ENCODE assay signal across 21 cellular contexts in the genomic region with DNA sequence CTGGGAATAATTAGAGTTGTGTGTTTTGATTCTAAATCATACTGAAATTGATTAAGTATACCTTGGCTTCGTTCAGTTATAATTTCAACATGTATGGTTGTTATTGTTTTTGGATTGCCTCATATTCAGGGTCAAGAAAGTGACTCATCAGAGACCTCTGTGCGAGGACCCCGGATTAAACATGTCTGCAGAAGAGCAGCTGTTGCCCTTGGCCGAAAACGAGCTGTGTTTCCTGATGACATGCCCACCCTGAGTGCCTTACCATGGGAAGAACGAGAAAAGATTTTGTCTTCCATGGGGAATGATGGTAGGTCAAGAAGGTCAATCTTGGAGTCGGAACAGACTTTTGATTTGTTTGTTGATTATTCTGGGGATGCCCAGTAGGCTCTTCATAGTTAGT. TPM values are rescaled to one million over a fixed set of nuclear protein-coding genes. Genes with fewer than 3 reads are reported as not detected.
A peak's percentile ranks its signal among the peaks of the same experiment; 100 is the strongest.
DNase-seq lines count a peak whose midpoint lies in the region; ATAC-seq and TF ChIP-seq lines count a peak whose summit lies in the region.
"Had no signal": no experiment of that assay in that cellular context is flagged by ENCODE, and none has a peak within 500 bp of the region (broad histone marks: within the 10 kb centered on the region; RNA-seq: fewer than 3 reads in every experiment).

No MANE protein-coding gene starts in this region.

- POLR2A ChIA-PET in CD4-positive, alpha-beta memory T cell (lab: Charles Lee; ENCODE audit: partially characterized antibody): interaction anchor here (1.2 to 1.3 kb wide), 2 partner anchors 29 to 40 kb away, joined by 3 to 4 read pairs; a partner anchor contains a TSS

- intact Hi-C loops in CD4-positive, alpha-beta memory T cell (cut with micrococcal nuclease): no loop called here
- intact Hi-C loops in activated T-helper 2 cell treated with anti-CD3 and anti-CD28 coated beads, Interferon-gamma antibody, Interleukin-2, Interleukin-4, amounts not matched to agents 10 μg/mL and 5 μg/mL and 100 μg/mL, durations not matched to agents 14 hours and 24 hours and 36 hours (cut with micrococcal nuclease): no loop called here

- no peaks in the 10 kb centered on the region for H3K4me1 ChIP-seq in CD4-positive, alpha-beta memory T cell (ENCODE audit: insufficient read depth, low read length)
- H3K4me1 ChIP-seq in BE2C: no peaks in the 10 kb centered on the region
- H3K4me1 ChIP-seq: BLaER1, prostate gland, testis had no signal

- H3K27ac Mint-ChIP-seq in CD4-positive, alpha-beta memory T cell: peak overlapping the region in 5 of 7 donors; percentile 0 to 79 (median 66)
- H3K27ac Mint-ChIP-seq in activated naive CD8-positive, alpha-beta T cell treated with anti-CD3 and anti-CD28 coated beads for 36 hours: peak overlapping the region; percentile 40
- H3K27ac Mint-ChIP-seq in memory B cell: peak overlapping the region; percentile 33
- no peak overlapping the region for H3K27ac Mint-ChIP-seq in activated T-helper 2 cell treated with anti-CD3 and anti-CD28 coated beads, Interferon-gamma antibody, Interleukin-2, Interleukin-4, amounts not matched to agents 10 μg/mL and 5 μg/mL and 100 μg/mL, durations not matched to agents 14 hours and 24 hours and 36 hours

- no peaks in the 10 kb centered on the region for H3K27me3 ChIP-seq in CD4-positive, alpha-beta memory T cell (ENCODE audit: insufficient read depth, low read length)
- H3K27me3 ChIP-seq in BE2C: no peaks in the 10 kb centered on the region
- H3K27me3 ChIP-seq: BLaER1, testis had no signal

- H3K36me3 ChIP-seq in CD4-positive, alpha-beta memory T cell (ENCODE audit: insufficient read depth, low read length): peaks cover 75% of the 10 kb centered on the region
- peaks cover 86% of the 10 kb centered on the region for H3K36me3 ChIP-seq in BE2C
- H3K36me3 ChIP-seq: prostate gland had no signal

- H3K4me1 Mint-ChIP-seq in CD4-positive, alpha-beta memory T cell: peaks cover 10 to 19% (median 14%) of the 10 kb centered on the region in 4 donors
- H3K4me1 Mint-ChIP-seq in activated naive CD8-positive, alpha-beta T cell treated with anti-CD3 and anti-CD28 coated beads for 36 hours: no peaks in the 10 kb centered on the region
- peaks cover 6% of the 10 kb centered on the region for H3K4me1 Mint-ChIP-seq in memory B cell
- H3K4me1 Mint-ChIP-seq in activated T-helper 2 cell treated with anti-CD3 and anti-CD28 coated beads, Interferon-gamma antibody, Interleukin-2, Interleukin-4, amounts not matched to agents 10 μg/mL and 5 μg/mL and 100 μg/mL, durations not matched to agents 14 hours and 24 hours and 36 hours (ENCODE audit: low read depth): peaks cover 2% of the 10 kb centered on the region

- H3K27ac ChIP-seq in CD4-positive, alpha-beta memory T cell (ENCODE audit: low read depth, low read length): no peak overlapping the region
- H3K27ac ChIP-seq: BLaER1, prostate gland, testis had no signal

- no peak for DNase-seq in CD4-positive, alpha-beta memory T cell
- peak; percentile 2 for DNase-seq in GM12864 (ENCODE audit: low read depth)
- DNase-seq in activated naive CD8-positive, alpha-beta T cell treated with anti-CD3 and anti-CD28 coated beads for 36 hours: no peak
- DNase-seq in memory B cell (ENCODE audit: low spot score in 2 of 2): no peak
- no peak for DNase-seq in BE2C
- no peak for DNase-seq in activated T-helper 2 cell treated with anti-CD3 and anti-CD28 coated beads, Interferon-gamma antibody, Interleukin-2, Interleukin-4, amounts not matched to agents 10 μg/mL and 5 μg/mL and 100 μg/mL, durations not matched to agents 14 hours and 24 hours and 36 hours (ENCODE audit: low spot score)
- DNase-seq: activated CD4-positive, CD25-positive, alpha-beta regulatory T cell treated with anti-CD3 and anti-CD28 coated beads, Interleukin-2, amount 50 U/mL, for 72 hours; central memory CD4-positive, alpha-beta T cell; DMS153; effector CD4-positive, alpha-beta T cell; NCI-H526 treated with DMSO at 0.1 percent for 48 hours; PC-3; stimulated activated CD4-positive, alpha-beta T cell treated with anti-CD3 and anti-CD28 coated beads, Interleukin-4, amount 100 ng/mL, for 4 hours; T-helper 9 cell; testis had no signal

- no peak overlapping the region for H3K4me3 Mint-ChIP-seq in CD4-positive, alpha-beta memory T cell
- H3K4me3 Mint-ChIP-seq in activated naive CD8-positive, alpha-beta T cell treated with anti-CD3 and anti-CD28 coated beads for 36 hours: no peak overlapping the region
- H3K4me3 Mint-ChIP-seq in memory B cell: no peak overlapping the region
- H3K4me3 Mint-ChIP-seq in activated T-helper 2 cell treated with anti-CD3 and anti-CD28 coated beads, Interferon-gamma antibody, Interleukin-2, Interleukin-4, amounts not matched to agents 10 μg/mL and 5 μg/mL and 100 μg/mL, durations not matched to agents 14 hours and 24 hours and 36 hours (ENCODE audit: low read depth): no peak overlapping the region

- H3K9me3 Mint-ChIP-seq in CD4-positive, alpha-beta memory T cell: no peaks in the 10 kb centered on the region
- H3K9me3 Mint-ChIP-seq in activated naive CD8-positive, alpha-beta T cell treated with anti-CD3 and anti-CD28 coated beads for 36 hours: no peaks in the 10 kb centered on the region
- peaks cover 2% of the 10 kb centered on the region for H3K9me3 Mint-ChIP-seq in memory B cell
- H3K9me3 Mint-ChIP-seq in activated T-helper 2 cell treated with anti-CD3 and anti-CD28 coated beads, Interferon-gamma antibody, Interleukin-2, Interleukin-4, amounts not matched to agents 10 μg/mL and 5 μg/mL and 100 μg/mL, durations not matched to agents 14 hours and 24 hours and 36 hours: no peaks in the 10 kb centered on the region

- no peaks in the 10 kb centered on the region for H3K27me3 Mint-ChIP-seq in CD4-positive, alpha-beta memory T cell
- no peaks in the 10 kb centered on the region for H3K27me3 Mint-ChIP-seq in activated naive CD8-positive, alpha-beta T cell treated with anti-CD3 and anti-CD28 coated beads for 36 hours
- H3K27me3 Mint-ChIP-seq in memory B cell: no peaks in the 10 kb centered on the region
- H3K27me3 Mint-ChIP-seq in activated T-helper 2 cell treated with anti-CD3 and anti-CD28 coated beads, Interferon-gamma antibody, Interleukin-2, Interleukin-4, amounts not matched to agents 10 μg/mL and 5 μg/mL and 100 μg/mL, durations not matched to agents 14 hours and 24 hours and 36 hours (ENCODE audit: low read depth): no peaks in the 10 kb centered on the region

- no peaks in the 10 kb centered on the region for H3K9me3 ChIP-seq in CD4-positive, alpha-beta memory T cell (ENCODE audit: control insufficient read depth in 1 of 2, low read length in 2 of 2)
- no peaks in the 10 kb centered on the region for H3K9me3 ChIP-seq in BE2C
- H3K9me3 ChIP-seq: BLaER1, prostate gland, testis had no signal

- no peak overlapping the region for H3K4me3 ChIP-seq in CD4-positive, alpha-beta memory T cell (ENCODE audit: low read length in 2 of 2)
- no peak overlapping the region for H3K4me3 ChIP-seq in GM12864 (ENCODE audit: low read depth, low read length)
- H3K4me3 ChIP-seq in BE2C (ENCODE audit: low read depth, low read length): no peak overlapping the region
- H3K4me3 ChIP-seq: BLaER1, lung, prostate gland, smooth muscle cell, testis had no signal

- ATAC-seq in memory B cell (ENCODE audit: low read depth) (no peak), GM18870 (IDR thresholded peaks at IDR 0.05; ENCODE audit: unreplicated experiment) (no peak)
- ATAC-seq: PC-3 had no signal

- TF ChIP-seq CTCF in GM12864 (IDR thresholded peaks at IDR 0.05; ENCODE audit: low read depth, low read length, missing control alignments) (no peak), BE2C (IDR thresholded peaks at IDR 0.05; ENCODE audit: low read depth, low read length) (no peak)

- H3K36me3 Mint-ChIP-seq in CD4-positive, alpha-beta memory T cell: peaks cover 64 to 78% of the 10 kb centered on the region in 2 donors
- H3K36me3 Mint-ChIP-seq in activated naive CD8-positive, alpha-beta T cell treated with anti-CD3 and anti-CD28 coated beads for 36 hours: peaks cover 38% of the 10 kb centered on the region
- H3K36me3 Mint-ChIP-seq in memory B cell: peaks cover 44% of the 10 kb centered on the region
- H3K36me3 Mint-ChIP-seq in activated T-helper 2 cell treated with anti-CD3 and anti-CD28 coated beads, Interferon-gamma antibody, Interleukin-2, Interleukin-4, amounts not matched to agents 10 μg/mL and 5 μg/mL and 100 μg/mL, durations not matched to agents 14 hours and 24 hours and 36 hours (ENCODE audit: low read depth): peaks cover 77% of the 10 kb centered on the region

- CTCF ChIA-PET in CD4-positive, alpha-beta memory T cell (lab: Charles Lee; ENCODE audit: partially characterized antibody): interaction anchor here (1.0 to 1.3 kb wide), 4 partner anchors 12 to 278 kb away, joined by 3 to 4 read pairs (median 4); no protein-coding TSS in a partner anchor

RNA-seq across cellular contexts. Expression of a gene that starts 40.4 kb away (rescaled TPM):
- 100 to 1,000 TPM; 185 to 202 TPM for total RNA-seq in CD4-positive, alpha-beta memory T cell
- 10 to 100 TPM in 1 of 2 donors, 1 to 10 TPM in 1; 4.6 to 51.9 TPM for polyA plus RNA-seq in CD4-positive, alpha-beta memory T cell
- 10 to 100 TPM; 55.8 to 58.9 TPM for total RNA-seq in activated naive CD8-positive, alpha-beta T cell treated with anti-CD3 and anti-CD28 coated beads for 36 hours
- 98.7 TPM for polyA plus RNA-seq in BE2C (2012; ENCODE audit: insufficient read depth, insufficient read length, low read depth)
- total RNA-seq in activated T-helper 2 cell treated with anti-CD3 and anti-CD28 coated beads, Interferon-gamma antibody, Interleukin-2, Interleukin-4, amounts not matched to agents 10 μg/mL and 5 μg/mL and 100 μg/mL, durations not matched to agents 14 hours and 24 hours and 36 hours: 61.6 and 64.2 TPM in 2 replicates

RNA-seq across cellular contexts. Expression of a gene that starts 50.6 kb away (rescaled TPM):
- 1 to 10 TPM; 1.1 to 1.2 TPM for total RNA-seq in CD4-positive, alpha-beta memory T cell
- polyA plus RNA-seq in CD4-positive, alpha-beta memory T cell: under 1 TPM; 0.39 to 0.49 TPM
- under 1 TPM; 0.42 to 0.62 TPM for total RNA-seq in activated naive CD8-positive, alpha-beta T cell treated with anti-CD3 and anti-CD28 coated beads for 36 hours
- 4.9 TPM for polyA plus RNA-seq in BE2C (2012; ENCODE audit: insufficient read depth, insufficient read length, low read depth)
- 0.39 and 0.78 TPM in 2 replicates for total RNA-seq in activated T-helper 2 cell treated with anti-CD3 and anti-CD28 coated beads, Interferon-gamma antibody, Interleukin-2, Interleukin-4, amounts not matched to agents 10 μg/mL and 5 μg/mL and 100 μg/mL, durations not matched to agents 14 hours and 24 hours and 36 hours
- total RNA-seq: HT-29, smooth muscle cell had no signal

RNA-seq across cellular contexts. Expression of a gene that starts 54.3 kb away (rescaled TPM):
- total RNA-seq in CD4-positive, alpha-beta memory T cell: 10 to 100 TPM; 19.5 to 20.0 TPM
- 10 to 100 TPM; 16.5 to 26.5 TPM for polyA plus RNA-seq in CD4-positive, alpha-beta memory T cell
- total RNA-seq in activated naive CD8-positive, alpha-beta T cell treated with anti-CD3 and anti-CD28 coated beads for 36 hours: 10 to 100 TPM; 14.2 to 14.7 TPM
- polyA plus RNA-seq in BE2C (2012; ENCODE audit: insufficient read depth, insufficient read length, low read depth): 31.0 TPM
- total RNA-seq in activated T-helper 2 cell treated with anti-CD3 and anti-CD28 coated beads, Interferon-gamma antibody, Interleukin-2, Interleukin-4, amounts not matched to agents 10 μg/mL and 5 μg/mL and 100 μg/mL, durations not matched to agents 14 hours and 24 hours and 36 hours: 9.5 and 10.1 TPM in 2 replicates
